ENCODE assay signal across 11 cellular contexts in genomic region chr5:26807231-26808199, GRCh38.
"Had no signal": no experiment of that assay in that cellular context is flagged by ENCODE, and none has a peak within 500 bp of the region (broad histone marks: within the 10 kb centered on the region; RNA-seq: fewer than 3 reads in every experiment).

No MANE protein-coding gene starts in this region.

- DNase-seq: activated CD4-positive, alpha-beta T cell treated with anti-CD3 and anti-CD28 coated beads, Interleukin-2, amount 50 U/mL, for 1 hour; activated CD4-positive, CD25-positive, alpha-beta regulatory T cell; body of pancreas; dermis blood vessel endothelial cell; erythroblast; retina; substantia nigra had no signal

- H3K27ac ChIP-seq: body of pancreas, hepatocyte, neural progenitor cell, pancreas, skin epidermis had no signal

- H3K4me1 ChIP-seq: body of pancreas, neural progenitor cell, pancreas had no signal

- ATAC-seq: body of pancreas, pancreas had no signal

- FAIRE-seq: pancreas had no signal

- H3K9me3 ChIP-seq: body of pancreas, pancreas had no signal

- H3K27me3 ChIP-seq: body of pancreas, hepatocyte, neural progenitor cell, pancreas had no signal

- H3K4me3 ChIP-seq: body of pancreas, hepatocyte, neural progenitor cell, pancreas, skin epidermis had no signal

- H3K36me3 ChIP-seq: neural progenitor cell, pancreas had no signal
